In genomic region chr17:43659823-43660222, GRCh38 we compare ENCODE assay signal across 1 cellular context.
TF ChIP-seq lines count a peak whose summit lies in the region.

No MANE protein-coding gene starts in this region.

TF ChIP-seq in H1, 55 proteins besides CTCF, POLR2A, EP300 and RAD21:
- TF ChIP-seq PHF8 (conservative IDR thresholded peaks at IDR 0.05; ENCODE audit: low read depth, low read length) = no peak
- TF ChIP-seq JUN (IDR thresholded peaks at IDR 0.05; ENCODE audit: low read depth, low read length) = no peak
- no peak for TF ChIP-seq BRCA1 (IDR thresholded peaks at IDR 0.05; ENCODE audit: low read depth, low read length)
- TF ChIP-seq CHD2 (IDR thresholded peaks at IDR 0.05; ENCODE audit: low read length) = no peak
- TF ChIP-seq GABPA (IDR thresholded peaks at IDR 0.05; ENCODE audit: borderline replicate concordance, insufficient read depth, low read length) = no peak
- no peak for TF ChIP-seq E2F6 (IDR thresholded peaks at IDR 0.05)
- no peak for TF ChIP-seq SIRT6 (IDR thresholded peaks at IDR 0.05; ENCODE audit: low read length)
- no peak for TF ChIP-seq YY1 (IDR thresholded peaks at IDR 0.05; ENCODE audit: low read depth, low read length)
- no peak for TF ChIP-seq SUZ12 (IDR thresholded peaks at IDR 0.05; ENCODE audit: low read length)
- no peak for TF ChIP-seq SIN3A (conservative IDR thresholded peaks at IDR 0.05 in 1 of 2, IDR thresholded peaks at IDR 0.05 in 1 of 2; ENCODE audit: low read depth in 1 of 2, low read length in 2 of 2)
- TF ChIP-seq CREB1 (IDR thresholded peaks at IDR 0.05) = no peak
- no peak for TF ChIP-seq SP2 (IDR thresholded peaks at IDR 0.05; ENCODE audit: low read length)
- TF ChIP-seq CBX5 (IDR thresholded peaks at IDR 0.05; ENCODE audit: low read depth, low read length) = no peak
- TF ChIP-seq EZH2 (IDR thresholded peaks at IDR 0.05; ENCODE audit: low read depth, low read length, severe bottlenecking) = no peak
- no peak for TF ChIP-seq KDM5A (IDR thresholded peaks at IDR 0.05; ENCODE audit: low read length)
